Comparison of ENCODE assay signal across 1 cellular context in the genomic region with DNA sequence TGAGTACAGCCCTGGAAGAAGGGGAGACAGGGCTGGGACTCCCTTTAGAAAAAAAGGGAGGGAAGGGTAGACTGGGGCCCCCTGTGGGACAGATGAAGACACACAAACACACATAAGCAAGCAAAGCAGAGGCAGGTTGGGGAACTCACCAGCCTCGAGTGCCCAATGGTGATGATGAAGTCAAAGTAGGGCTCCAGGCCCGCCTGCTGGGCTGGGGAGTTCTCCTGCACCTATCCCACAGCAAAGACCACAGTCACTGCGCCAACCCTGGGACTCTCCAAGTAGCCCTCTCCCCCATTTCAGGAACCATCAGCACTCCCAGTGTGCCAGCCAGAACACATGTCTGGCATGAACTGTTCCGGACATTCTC.
TF ChIP-seq lines count a peak whose summit lies in the region.

No MANE protein-coding gene starts in this region.

TF ChIP-seq in K562, 482 proteins besides CTCF, POLR2A, EP300 and RAD21:
- TF ChIP-seq TCF7L2 (IDR thresholded peaks at IDR 0.05; ENCODE audit: low read depth, low read length): no peak
- TF ChIP-seq, protein P1, sequence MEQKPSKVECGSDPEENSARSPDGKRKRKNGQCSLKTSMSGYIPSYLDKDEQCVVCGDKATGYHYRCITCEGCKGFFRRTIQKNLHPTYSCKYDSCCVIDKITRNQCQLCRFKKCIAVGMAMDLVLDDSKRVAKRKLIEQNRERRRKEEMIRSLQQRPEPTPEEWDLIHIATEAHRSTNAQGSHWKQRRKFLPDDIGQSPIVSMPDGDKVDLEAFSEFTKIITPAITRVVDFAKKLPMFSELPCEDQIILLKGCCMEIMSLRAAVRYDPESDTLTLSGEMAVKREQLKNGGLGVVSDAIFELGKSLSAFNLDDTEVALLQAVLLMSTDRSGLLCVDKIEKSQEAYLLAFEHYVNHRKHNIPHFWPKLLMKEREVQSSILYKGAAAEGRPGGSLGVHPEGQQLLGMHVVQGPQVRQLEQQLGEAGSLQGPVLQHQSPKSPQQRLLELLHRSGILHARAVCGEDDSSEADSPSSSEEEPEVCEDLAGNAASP (IDR thresholded peaks at IDR 0.05): no peak
- no peak for TF ChIP-seq PTRF (tag; IDR thresholded peaks at IDR 0.05)
- TF ChIP-seq, protein P2, sequence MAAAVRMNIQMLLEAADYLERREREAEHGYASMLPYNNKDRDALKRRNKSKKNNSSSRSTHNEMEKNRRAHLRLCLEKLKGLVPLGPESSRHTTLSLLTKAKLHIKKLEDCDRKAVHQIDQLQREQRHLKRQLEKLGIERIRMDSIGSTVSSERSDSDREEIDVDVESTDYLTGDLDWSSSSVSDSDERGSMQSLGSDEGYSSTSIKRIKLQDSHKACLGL (CRISPR knock-in tag; IDR thresholded peaks at IDR 0.05; ENCODE audit: borderline replicate concordance, poor library complexity, severe bottlenecking): no peak
- TF ChIP-seq, protein P3, sequence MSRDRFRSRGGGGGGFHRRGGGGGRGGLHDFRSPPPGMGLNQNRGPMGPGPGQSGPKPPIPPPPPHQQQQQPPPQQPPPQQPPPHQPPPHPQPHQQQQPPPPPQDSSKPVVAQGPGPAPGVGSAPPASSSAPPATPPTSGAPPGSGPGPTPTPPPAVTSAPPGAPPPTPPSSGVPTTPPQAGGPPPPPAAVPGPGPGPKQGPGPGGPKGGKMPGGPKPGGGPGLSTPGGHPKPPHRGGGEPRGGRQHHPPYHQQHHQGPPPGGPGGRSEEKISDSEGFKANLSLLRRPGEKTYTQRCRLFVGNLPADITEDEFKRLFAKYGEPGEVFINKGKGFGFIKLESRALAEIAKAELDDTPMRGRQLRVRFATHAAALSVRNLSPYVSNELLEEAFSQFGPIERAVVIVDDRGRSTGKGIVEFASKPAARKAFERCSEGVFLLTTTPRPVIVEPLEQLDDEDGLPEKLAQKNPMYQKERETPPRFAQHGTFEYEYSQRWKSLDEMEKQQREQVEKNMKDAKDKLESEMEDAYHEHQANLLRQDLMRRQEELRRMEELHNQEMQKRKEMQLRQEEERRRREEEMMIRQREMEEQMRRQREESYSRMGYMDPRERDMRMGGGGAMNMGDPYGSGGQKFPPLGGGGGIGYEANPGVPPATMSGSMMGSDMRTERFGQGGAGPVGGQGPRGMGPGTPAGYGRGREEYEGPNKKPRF (IDR thresholded peaks at IDR 0.05; ENCODE audit: low read depth, low read length): no peak
- no peak for TF ChIP-seq ZNF644 (tag; IDR thresholded peaks at IDR 0.05; ENCODE audit: low read depth)
- no peak for TF ChIP-seq BHLHE40 (IDR thresholded peaks at IDR 0.05; ENCODE audit: low read length)
- peak; percentile 64 for TF ChIP-seq ZNF384 (IDR thresholded peaks at IDR 0.05; ENCODE audit: low read depth, low read length)
